24 cellular contexts compared by ENCODE assay signal in the genomic region with DNA sequence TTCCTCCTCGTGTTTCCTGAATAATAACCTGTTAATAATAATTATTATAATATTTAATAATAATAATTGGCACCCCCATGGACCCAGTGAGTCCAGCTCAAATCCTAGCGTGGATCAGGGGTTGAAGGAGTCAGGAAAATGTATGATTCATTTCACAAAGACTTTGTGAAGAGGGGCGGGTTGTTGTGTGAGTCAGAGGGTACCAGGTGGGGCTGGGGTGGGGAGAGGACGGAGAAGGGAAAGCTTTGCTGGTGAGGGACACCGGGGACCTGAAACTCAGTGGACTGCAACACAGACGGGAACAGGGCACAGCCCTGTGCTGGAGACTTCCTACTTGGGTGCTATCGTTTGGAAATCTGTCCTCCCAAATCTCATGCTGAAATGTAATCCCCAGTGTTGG. TPM values are rescaled to one million over a fixed set of nuclear protein-coding genes. Genes with fewer than 3 reads are reported as not detected.
DNase-seq lines count a peak whose midpoint lies in the region; ATAC-seq, FAIRE-seq and TF ChIP-seq lines count a peak whose summit lies in the region.
"Had no signal": no experiment of that assay in that cellular context is flagged by ENCODE, and none has a peak within 500 bp of the region (broad histone marks: within the 10 kb centered on the region; RNA-seq: fewer than 3 reads in every experiment).

No MANE protein-coding gene starts in this region.

- TF ChIP-seq POLR2A in GM18505 (IDR thresholded peaks at IDR 0.05; ENCODE audit: borderline replicate concordance, extremely low read depth, insufficient read depth, insufficient read length): no peak

- FAIRE-seq in HTR-8/SVneo (lab: Jason Lieb, UNC): peak; percentile 91
- no peak for FAIRE-seq in astrocyte (lab: Jason Lieb, UNC)
- peak; percentile 34 for FAIRE-seq in keratinocyte (lab: Jason Lieb, UNC)
- FAIRE-seq: small intestine had no signal

- H3K9me1 ChIP-seq in keratinocyte (ENCODE audit: control insufficient read depth, extremely low read depth, insufficient read depth, low read length): no peaks in the 10 kb centered on the region

- H3K4me3 Mint-ChIP-seq in astrocyte (ENCODE audit: unreplicated experiment): no peak overlapping the region
- H3K4me3 Mint-ChIP-seq in activated CD8-positive, alpha-beta T cell treated with anti-CD3 and anti-CD28 coated beads, Interleukin-2, amount 10 ng/mL, durations not matched to agents 7 days and 5 days: no peak overlapping the region
- H3K4me3 Mint-ChIP-seq: CD4-positive, alpha-beta T cell; immature natural killer cell; neural crest cell had no signal

- H3K9me3 Mint-ChIP-seq in astrocyte (ENCODE audit: unreplicated experiment): peaks cover 5% of the 10 kb centered on the region
- H3K9me3 Mint-ChIP-seq in activated CD8-positive, alpha-beta T cell treated with anti-CD3 and anti-CD28 coated beads, Interleukin-2, amount 10 ng/mL, durations not matched to agents 7 days and 5 days (ENCODE audit: insufficient read depth): no peaks in the 10 kb centered on the region
- H3K9me3 Mint-ChIP-seq: CD4-positive, alpha-beta T cell; immature natural killer cell; neural crest cell had no signal

- H2AFZ ChIP-seq in astrocyte (ENCODE audit: low read depth, low read length) (peak overlapping the region; percentile 38), keratinocyte (ENCODE audit: control insufficient read depth, low read length) (no peak overlapping the region)

- H3K9me3 ChIP-seq in astrocyte (ENCODE audit: insufficient read depth, low read depth, low read length): no peaks in the 10 kb centered on the region
- H3K9me3 ChIP-seq in keratinocyte (ENCODE audit: control insufficient read depth, low read depth, low read length): no peaks in the 10 kb centered on the region
- H3K9me3 ChIP-seq in SJCRH30 (replicated peaks): no peaks in the 10 kb centered on the region
- H3K9me3 ChIP-seq: prostate gland, thyroid gland had no signal

- H3K4me1 Mint-ChIP-seq in astrocyte (ENCODE audit: low read depth, unreplicated experiment): peaks cover 6% of the 10 kb centered on the region
- H3K4me1 Mint-ChIP-seq in activated CD8-positive, alpha-beta T cell treated with anti-CD3 and anti-CD28 coated beads, Interleukin-2, amount 10 ng/mL, durations not matched to agents 7 days and 5 days (ENCODE audit: low read depth): peaks cover 17% of the 10 kb centered on the region

- H3K4me3 ChIP-seq in astrocyte (ENCODE audit: insufficient read depth, low read depth, low read length): no peak overlapping the region
- no peak overlapping the region for H3K4me3 ChIP-seq in keratinocyte (ENCODE audit: control insufficient read depth in 2 of 3, extremely low read depth in 1 of 3, insufficient read depth in 2 of 3, low read depth in 1 of 3, low read length in 3 of 3)
- no peak overlapping the region for H3K4me3 ChIP-seq in SJCRH30
- H3K4me3 ChIP-seq: cardiac muscle cell, prostate gland, thyroid gland had no signal

- DNase-seq in Daoy (ENCODE audit: low read depth) (peak; percentile 61), HTR-8/SVneo (ENCODE audit: insufficient read length, low spot score) (no peak), astrocyte (ENCODE audit: low read depth) (no peak), keratinocyte (ENCODE audit: low read depth, low spot score) (no peak), SJCRH30 (no peak), G401 (ENCODE audit: low spot score) (no peak)
- no peak for DNase-seq in activated CD8-positive, alpha-beta T cell treated with anti-CD3 and anti-CD28 coated beads, Interleukin-2, amount 10 ng/mL, durations not matched to agents 7 days and 5 days
- DNase-seq: activated CD4-positive, alpha-beta T cell treated with anti-CD3 and anti-CD28 coated beads, Interleukin-2, amount 50 U/mL, for 48 hours; activated CD4-positive, CD25-positive, alpha-beta regulatory T cell; CD4-positive, alpha-beta T cell; DMS 273 treated with DMSO at 0.1 percent for 48 hours; foreskin fibroblast; immature natural killer cell; NCI-H146; NCI-H526; RPMI8226; small intestine; stimulated activated naive CD4-positive, alpha-beta T cell; T-helper 9 cell; thyroid gland had no signal

- H3K27ac ChIP-seq in astrocyte (ENCODE audit: low read depth, low read length) (peak overlapping the region; percentile 19), keratinocyte (ENCODE audit: control insufficient read depth, insufficient read depth, low read length) (peak overlapping the region; percentile 3), SJCRH30 (no peak overlapping the region)
- H3K27ac ChIP-seq: cardiac muscle cell, prostate gland, thyroid gland had no signal

- peaks cover 2% of the 10 kb centered on the region for H3K36me3 Mint-ChIP-seq in astrocyte (ENCODE audit: low read depth, unreplicated experiment)
- no peaks in the 10 kb centered on the region for H3K36me3 Mint-ChIP-seq in activated CD8-positive, alpha-beta T cell treated with anti-CD3 and anti-CD28 coated beads, Interleukin-2, amount 10 ng/mL, durations not matched to agents 7 days and 5 days (ENCODE audit: low read depth)

- H4K20me1 ChIP-seq in astrocyte (ENCODE audit: insufficient read depth, low read length) (no peaks in the 10 kb centered on the region), keratinocyte (ENCODE audit: control insufficient read depth, extremely low read depth, insufficient read depth, low read length) (no peaks in the 10 kb centered on the region)

- H3K4me1 ChIP-seq in astrocyte (ENCODE audit: insufficient read depth, low read length) (peaks cover 20% of the 10 kb centered on the region), keratinocyte (ENCODE audit: control insufficient read depth, extremely low read depth, insufficient read depth, low read length) (peaks cover 17% of the 10 kb centered on the region), SJCRH30 (peaks cover 7% of the 10 kb centered on the region; the same call in 1 of the 2 replicates)

- no peak overlapping the region for H3K27ac Mint-ChIP-seq in astrocyte (ENCODE audit: unreplicated experiment)
- no peak overlapping the region for H3K27ac Mint-ChIP-seq in activated CD8-positive, alpha-beta T cell treated with anti-CD3 and anti-CD28 coated beads, Interleukin-2, amount 10 ng/mL, durations not matched to agents 7 days and 5 days
- H3K27ac Mint-ChIP-seq: CD4-positive, alpha-beta T cell; immature natural killer cell had no signal

- ATAC-seq in activated CD8-positive, alpha-beta T cell treated with anti-CD3 and anti-CD28 coated beads, Interleukin-2, amount 10 ng/mL, durations not matched to agents 7 days and 5 days: no peak
- no peak for ATAC-seq in GM18505 (IDR thresholded peaks at IDR 0.05; ENCODE audit: unreplicated experiment)

- no peaks in the 10 kb centered on the region for H3K36me3 ChIP-seq in astrocyte (ENCODE audit: insufficient read depth, low read length)
- H3K36me3 ChIP-seq in keratinocyte (ENCODE audit: control insufficient read depth in 2 of 2, extremely low read depth in 1 of 2, insufficient read depth in 2 of 2, low read length in 2 of 2): no peaks in the 10 kb centered on the region
- H3K36me3 ChIP-seq in SJCRH30: no peaks in the 10 kb centered on the region
- H3K36me3 ChIP-seq: cardiac muscle cell, prostate gland, thyroid gland had no signal

- H3K4me2 ChIP-seq in astrocyte (ENCODE audit: low read length) (peak overlapping the region; percentile 56), keratinocyte (ENCODE audit: control insufficient read depth, extremely low read depth, insufficient read depth, low read depth, low read length) (no peak overlapping the region)

- CTCF ChIA-PET in activated CD8-positive, alpha-beta T cell treated with anti-CD3 and anti-CD28 coated beads, Interleukin-2, amount 10 ng/mL, durations not matched to agents 7 days and 5 days (lab: Charles Lee): interaction anchor here (1.2 kb wide), 1 partner anchor 17 kb away, joined by 3 read pairs; no protein-coding TSS in a partner anchor

- H3K79me2 ChIP-seq in astrocyte (ENCODE audit: insufficient read depth, low read length) (peaks cover 13% of the 10 kb centered on the region), keratinocyte (ENCODE audit: control insufficient read depth, insufficient read depth, low read length) (peaks cover 16% of the 10 kb centered on the region)

- H3K27me3 ChIP-seq in astrocyte (ENCODE audit: insufficient read depth, low read length) (no peaks in the 10 kb centered on the region), keratinocyte (ENCODE audit: control insufficient read depth, extremely low read depth, insufficient read depth, low read length) (no peaks in the 10 kb centered on the region), SJCRH30 (no peaks in the 10 kb centered on the region)
- H3K27me3 ChIP-seq: thyroid gland had no signal

- dilution Hi-C loops in keratinocyte (cut with MboI; ENCODE audit: extremely low pct_ligation_motif_present, low sequenced_read_pairs): no loop called here

- POLR2A ChIA-PET in activated CD8-positive, alpha-beta T cell treated with anti-CD3 and anti-CD28 coated beads, Interleukin-2, amount 10 ng/mL, durations not matched to agents 7 days and 5 days (lab: Charles Lee): no interaction called here

- in situ Hi-C loops in G401 (cut with HindIII; ENCODE audit: low sequenced_read_pairs): no loop called here

- peaks cover 15% of the 10 kb centered on the region for H3K27me3 Mint-ChIP-seq in astrocyte (ENCODE audit: low read depth, unreplicated experiment)
- H3K27me3 Mint-ChIP-seq in activated CD8-positive, alpha-beta T cell treated with anti-CD3 and anti-CD28 coated beads, Interleukin-2, amount 10 ng/mL, durations not matched to agents 7 days and 5 days (ENCODE audit: low read depth): peaks cover 26% of the 10 kb centered on the region

- H3K9ac ChIP-seq in astrocyte (ENCODE audit: low read length) (peak overlapping the region; percentile 41), keratinocyte (ENCODE audit: control insufficient read depth, extremely low read depth, insufficient read depth, low read length) (no peak overlapping the region)

- TF ChIP-seq CTCF in astrocyte (IDR thresholded peaks at IDR 0.05; ENCODE audit: insufficient read depth, low read depth, low read length) (no peak), keratinocyte (optimal IDR thresholded peaks at IDR 0.05 in 1 of 3, IDR thresholded peaks at IDR 0.05 in 1 of 3, conservative IDR thresholded peaks at IDR 0.05 in 1 of 3; ENCODE audit: extremely low read depth in 1 of 3, insufficient read depth in 2 of 3, low read length in 3 of 3) (no peak)

RNA-seq across cellular contexts. Expression of a gene that starts 3.1 kb away (rescaled TPM):
- total RNA-seq in Daoy (2014; rRNA removed; shearing (Covaris generic)): 37.1 and 48.8 TPM in 2 replicates
- total RNA-seq in astrocyte: 4.0 and 5.5 TPM in 2 replicates
- 43.8 to 50.0 TPM (median 47.1 TPM) in 3 replicates for polyA plus RNA-seq in keratinocyte
- 3.1 TPM for polyA plus RNA-seq in keratinocyte (2011; ENCODE audit: low read depth)
- 29.8 and 33.5 TPM in 2 replicates for polyA plus RNA-seq in keratinocyte (2011; cell fraction: cytosol; rRNA removed)
- polyA plus RNA-seq in keratinocyte (2011; cell fraction: nucleus; rRNA removed): 49.0 and 54.2 TPM in 2 replicates
- 12.0 and 33.5 TPM in 2 replicates for polyA plus RNA-seq in keratinocyte (2012; ENCODE audit: low replicate concordance)
- polyA minus RNA-seq in keratinocyte: 32.3 to 42.4 TPM (median 41.9 TPM) in 3 replicates
- polyA minus RNA-seq in keratinocyte (2011; cell fraction: cytosol; rRNA and poly(A)+ RNA removed): 39.5 TPM
- 32.8 and 46.5 TPM in 2 replicates for polyA minus RNA-seq in keratinocyte (2011; cell fraction: nucleus; rRNA and poly(A)+ RNA removed)
- total RNA-seq in activated CD8-positive, alpha-beta T cell treated with anti-CD3 and anti-CD28 coated beads, Interleukin-2, amount 10 ng/mL, durations not matched to agents 7 days and 5 days: 1 to 10 TPM; 1.7 to 2.9 TPM
- 15.1 TPM in 2 replicates for total RNA-seq in SJCRH30 (2014; rRNA removed; shearing (Covaris generic))
- 23.7 and 30.5 TPM in 2 replicates for total RNA-seq in G401 (2014; rRNA removed; shearing (Covaris generic))
- total RNA-seq: CD4-positive, alpha-beta T cell; thyroid gland had no signal

RNA-seq across cellular contexts. Expression of a gene that starts 57.7 kb away (rescaled TPM):
- total RNA-seq in Daoy (2014; rRNA removed; shearing (Covaris generic)): 17.8 and 23.7 TPM in 2 replicates
- 19.0 and 21.5 TPM in 2 replicates for total RNA-seq in astrocyte
- 41.9 to 47.1 TPM (median 43.4 TPM) in 3 replicates for polyA plus RNA-seq in keratinocyte
- polyA plus RNA-seq in keratinocyte (2011; ENCODE audit: low read depth): 49.8 TPM
- polyA plus RNA-seq in keratinocyte (2011; cell fraction: cytosol; rRNA removed): 34.4 and 47.7 TPM in 2 replicates
- polyA plus RNA-seq in keratinocyte (2011; cell fraction: nucleus; rRNA removed): 20.4 and 25.9 TPM in 2 replicates
- 21.6 and 37.5 TPM in 2 replicates for polyA plus RNA-seq in keratinocyte (2012; ENCODE audit: low replicate concordance)
- 7.3 to 20.1 TPM (median 19.1 TPM) in 3 replicates for polyA minus RNA-seq in keratinocyte
- 31.7 TPM for polyA minus RNA-seq in keratinocyte (2011; cell fraction: cytosol; rRNA and poly(A)+ RNA removed)
- 1.5 and 6.3 TPM in 2 replicates for polyA minus RNA-seq in keratinocyte (2011; cell fraction: nucleus; rRNA and poly(A)+ RNA removed)
- 10 to 100 TPM; 19.3 to 20.0 TPM for total RNA-seq in activated CD8-positive, alpha-beta T cell treated with anti-CD3 and anti-CD28 coated beads, Interleukin-2, amount 10 ng/mL, durations not matched to agents 7 days and 5 days
- total RNA-seq in SJCRH30 (2014; rRNA removed; shearing (Covaris generic)): 76.7 and 81.6 TPM in 2 replicates
- 17.2 and 32.2 TPM in 2 replicates for total RNA-seq in G401 (2014; rRNA removed; shearing (Covaris generic))

RNA-seq across cellular contexts. Expression of a gene that starts 57.8 kb away (rescaled TPM):
- total RNA-seq in Daoy (2014; rRNA removed; shearing (Covaris generic)): 38.6 and 43.5 TPM in 2 replicates
- total RNA-seq in astrocyte: 21.9 and 25.7 TPM in 2 replicates
- polyA plus RNA-seq in keratinocyte: 7.1 to 14.3 TPM (median 8.3 TPM) in 3 replicates
- polyA plus RNA-seq in keratinocyte (2011; ENCODE audit: low read depth): 21.4 TPM
- 10.2 and 12.3 TPM in 2 replicates for polyA plus RNA-seq in keratinocyte (2011; cell fraction: cytosol; rRNA removed)
- polyA plus RNA-seq in keratinocyte (2011; cell fraction: nucleus; rRNA removed): 23.6 and 25.3 TPM in 2 replicates
- 24.5 and 29.2 TPM in 2 replicates for polyA plus RNA-seq in keratinocyte (2012; ENCODE audit: low replicate concordance)
- polyA minus RNA-seq in keratinocyte: 3.9 to 16.3 TPM (median 9.0 TPM) in 3 replicates
- polyA minus RNA-seq in keratinocyte (2011; cell fraction: cytosol; rRNA and poly(A)+ RNA removed): 13.4 TPM
- 25.6 and 29.1 TPM in 2 replicates for polyA minus RNA-seq in keratinocyte (2011; cell fraction: nucleus; rRNA and poly(A)+ RNA removed)
- 10 to 100 TPM; 31.5 to 38.1 TPM for total RNA-seq in activated CD8-positive, alpha-beta T cell treated with anti-CD3 and anti-CD28 coated beads, Interleukin-2, amount 10 ng/mL, durations not matched to agents 7 days and 5 days
- total RNA-seq in SJCRH30 (2014; rRNA removed; shearing (Covaris generic)): 59.5 and 70.4 TPM in 2 replicates
- 27.4 and 35.9 TPM in 2 replicates for total RNA-seq in G401 (2014; rRNA removed; shearing (Covaris generic))
